ENCODE assay signal across 1 cellular context in the genomic region with DNA sequence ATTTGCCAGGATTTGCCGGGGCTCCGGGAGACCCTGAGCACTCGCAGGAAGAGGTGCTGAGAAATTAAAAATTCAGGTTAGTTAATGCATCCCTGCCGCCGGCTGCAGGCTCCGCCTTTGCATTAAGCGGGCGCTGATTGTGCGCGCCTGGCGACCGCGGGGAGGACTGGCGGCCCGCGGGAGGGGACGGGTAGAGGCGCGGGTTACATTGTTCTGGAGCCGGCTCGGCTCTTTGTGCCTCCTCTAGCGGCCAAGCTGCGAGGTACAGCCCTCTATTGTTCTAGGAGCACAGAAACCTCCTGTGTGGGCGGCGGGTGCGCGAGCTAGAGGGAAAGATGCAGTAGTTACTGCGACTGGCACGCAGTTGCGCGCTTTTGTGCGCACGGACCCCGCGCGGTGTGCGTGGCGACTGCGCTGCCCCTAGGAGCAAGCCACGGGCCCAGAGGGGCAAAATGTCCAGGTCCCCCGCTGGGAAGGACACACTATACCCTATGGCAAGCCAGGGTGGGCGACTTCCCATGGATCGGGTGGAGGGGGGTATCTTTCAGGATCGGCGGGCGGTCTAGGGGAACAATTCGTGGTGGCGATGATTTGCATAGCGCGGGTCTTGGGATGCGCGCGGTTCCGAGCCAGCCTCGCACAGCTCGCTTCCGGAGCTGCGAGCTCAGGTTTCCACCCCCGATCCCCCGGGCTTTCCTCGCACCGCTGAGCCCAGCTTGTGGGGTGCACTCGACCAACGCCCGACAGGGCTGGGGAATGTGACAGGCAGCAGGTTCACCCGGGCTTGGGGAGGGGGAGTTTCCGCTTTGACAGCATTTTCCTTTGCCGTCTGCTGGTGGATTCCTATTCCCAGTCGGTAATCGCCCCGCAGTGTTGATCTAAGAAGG.
A peak's percentile ranks its signal among the peaks of the same experiment; 100 is the strongest.
TF ChIP-seq lines count a peak whose summit lies in the region.

No MANE protein-coding gene starts in this region.

TF ChIP-seq in HepG2, 621 proteins besides CTCF, POLR2A, EP300 and RAD21 (continued from another document and continues in another):
- TF ChIP-seq, protein P1, sequence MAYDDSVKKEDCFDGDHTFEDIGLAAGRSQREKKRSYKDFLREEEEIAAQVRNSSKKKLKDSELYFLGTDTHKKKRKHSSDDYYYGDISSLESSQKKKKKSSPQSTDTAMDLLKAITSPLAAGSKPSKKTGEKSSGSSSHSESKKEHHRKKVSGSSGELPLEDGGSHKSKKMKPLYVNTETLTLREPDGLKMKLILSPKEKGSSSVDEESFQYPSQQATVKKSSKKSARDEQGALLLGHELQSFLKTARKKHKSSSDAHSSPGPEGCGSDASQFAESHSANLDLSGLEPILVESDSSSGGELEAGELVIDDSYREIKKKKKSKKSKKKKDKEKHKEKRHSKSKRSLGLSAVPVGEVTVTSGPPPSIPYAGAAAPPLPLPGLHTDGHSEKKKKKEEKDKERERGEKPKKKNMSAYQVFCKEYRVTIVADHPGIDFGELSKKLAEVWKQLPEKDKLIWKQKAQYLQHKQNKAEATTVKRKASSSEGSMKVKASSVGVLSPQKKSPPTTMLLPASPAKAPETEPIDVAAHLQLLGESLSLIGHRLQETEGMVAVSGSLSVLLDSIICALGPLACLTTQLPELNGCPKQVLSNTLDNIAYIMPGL (CRISPR knock-in tag; IDR thresholded peaks at IDR 0.05; ENCODE audit: borderline replicate concordance in 1 of 2, low read depth in 1 of 2): peak; percentile 90 to 93; a peak in 3 of 4 replicates
- TF ChIP-seq ARID5B (CRISPR knock-in tag; IDR thresholded peaks at IDR 0.05) (peak; percentile 60; the same call in 1 of the 2 replicates), ZSCAN31 (CRISPR knock-in tag; IDR thresholded peaks at IDR 0.05; ENCODE audit: low read depth) (peak; percentile 64; the same call in 1 of the 2 replicates), ZNF280B (CRISPR knock-in tag; IDR thresholded peaks at IDR 0.05; ENCODE audit: borderline replicate concordance) (no peak; the same call in 1 of the 2 replicates), SMAD1 (CRISPR knock-in tag; IDR thresholded peaks at IDR 0.05; ENCODE audit: borderline replicate concordance, low read depth) (no peak), SOX6 (IDR thresholded peaks at IDR 0.05) (no peak), SOX6 (CRISPR knock-in tag; IDR thresholded peaks at IDR 0.05) (peak; percentile 95), FOXO4 (CRISPR knock-in tag; conservative IDR thresholded peaks at IDR 0.05) (0 out of 2 replicates have a peak, but pooled peaks have one; percentile 78), KAT7 (CRISPR knock-in tag; IDR thresholded peaks at IDR 0.05; ENCODE audit: borderline replicate concordance) (peak; percentile 63), HES4 (CRISPR knock-in tag; IDR thresholded peaks at IDR 0.05; ENCODE audit: borderline replicate concordance) (peak; percentile 23; the same call in 1 of the 2 replicates), MLLT10 (CRISPR knock-in tag; IDR thresholded peaks at IDR 0.05) (no peak), ZNF605 (CRISPR knock-in tag; IDR thresholded peaks at IDR 0.05) (0 out of 2 replicates have a peak, but pooled peaks have one; percentile 12), ZNF430 (CRISPR knock-in tag; IDR thresholded peaks at IDR 0.05) (no peak), BATF2 (CRISPR knock-in tag; IDR thresholded peaks at IDR 0.05) (no peak), ZNF431 (CRISPR knock-in tag; IDR thresholded peaks at IDR 0.05; ENCODE audit: borderline replicate concordance, low read depth) (no peak), RXRA (CRISPR knock-in tag; IDR thresholded peaks at IDR 0.05) (0 out of 2 replicates have a peak, but pooled peaks have one; percentile 46), ZNF709 (CRISPR knock-in tag; IDR thresholded peaks at IDR 0.05) (no peak), MBD4 (IDR thresholded peaks at IDR 0.05; ENCODE audit: borderline replicate concordance, low read length) (no peak), TAF1 (CRISPR knock-in tag; IDR thresholded peaks at IDR 0.05) (peak; percentile 28; the same call in 1 of the 2 replicates)
- TF ChIP-seq, protein P2, sequence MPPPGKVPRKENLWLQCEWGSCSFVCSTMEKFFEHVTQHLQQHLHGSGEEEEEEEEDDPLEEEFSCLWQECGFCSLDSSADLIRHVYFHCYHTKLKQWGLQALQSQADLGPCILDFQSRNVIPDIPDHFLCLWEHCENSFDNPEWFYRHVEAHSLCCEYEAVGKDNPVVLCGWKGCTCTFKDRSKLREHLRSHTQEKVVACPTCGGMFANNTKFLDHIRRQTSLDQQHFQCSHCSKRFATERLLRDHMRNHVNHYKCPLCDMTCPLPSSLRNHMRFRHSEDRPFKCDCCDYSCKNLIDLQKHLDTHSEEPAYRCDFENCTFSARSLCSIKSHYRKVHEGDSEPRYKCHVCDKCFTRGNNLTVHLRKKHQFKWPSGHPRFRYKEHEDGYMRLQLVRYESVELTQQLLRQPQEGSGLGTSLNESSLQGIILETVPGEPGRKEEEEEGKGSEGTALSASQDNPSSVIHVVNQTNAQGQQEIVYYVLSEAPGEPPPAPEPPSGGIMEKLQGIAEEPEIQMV (CRISPR knock-in tag; IDR thresholded peaks at IDR 0.05; ENCODE audit: low read depth): peak; percentile 43; the same call in 1 of the 2 replicates
- TF ChIP-seq, protein P3, sequence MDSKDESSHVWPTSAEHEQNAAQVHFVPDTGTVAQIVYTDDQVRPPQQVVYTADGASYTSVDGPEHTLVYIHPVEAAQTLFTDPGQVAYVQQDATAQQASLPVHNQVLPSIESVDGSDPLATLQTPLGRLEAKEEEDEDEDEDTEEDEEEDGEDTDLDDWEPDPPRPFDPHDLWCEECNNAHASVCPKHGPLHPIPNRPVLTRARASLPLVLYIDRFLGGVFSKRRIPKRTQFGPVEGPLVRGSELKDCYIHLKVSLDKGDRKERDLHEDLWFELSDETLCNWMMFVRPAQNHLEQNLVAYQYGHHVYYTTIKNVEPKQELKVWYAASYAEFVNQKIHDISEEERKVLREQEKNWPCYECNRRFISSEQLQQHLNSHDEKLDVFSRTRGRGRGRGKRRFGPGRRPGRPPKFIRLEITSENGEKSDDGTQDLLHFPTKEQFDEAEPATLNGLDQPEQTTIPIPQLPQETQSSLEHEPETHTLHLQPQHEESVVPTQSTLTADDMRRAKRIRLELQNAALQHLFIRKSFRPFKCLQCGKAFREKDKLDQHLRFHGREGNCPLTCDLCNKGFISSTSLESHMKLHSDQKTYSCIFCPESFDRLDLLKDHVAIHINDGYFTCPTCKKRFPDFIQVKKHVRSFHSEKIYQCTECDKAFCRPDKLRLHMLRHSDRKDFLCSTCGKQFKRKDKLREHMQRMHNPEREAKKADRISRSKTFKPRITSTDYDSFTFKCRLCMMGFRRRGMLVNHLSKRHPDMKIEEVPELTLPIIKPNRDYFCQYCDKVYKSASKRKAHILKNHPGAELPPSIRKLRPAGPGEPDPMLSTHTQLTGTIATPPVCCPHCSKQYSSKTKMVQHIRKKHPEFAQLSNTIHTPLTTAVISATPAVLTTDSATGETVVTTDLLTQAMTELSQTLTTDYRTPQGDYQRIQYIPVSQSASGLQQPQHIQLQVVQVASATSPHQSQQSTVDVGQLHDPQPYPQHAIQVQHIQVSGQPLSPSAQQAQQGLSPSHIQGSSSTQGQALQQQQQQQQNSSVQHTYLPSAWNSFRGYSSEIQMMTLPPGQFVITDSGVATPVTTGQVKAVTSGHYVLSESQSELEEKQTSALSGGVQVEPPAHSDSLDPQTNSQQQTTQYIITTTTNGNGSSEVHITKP (CRISPR knock-in tag; IDR thresholded peaks at IDR 0.05; ENCODE audit: low read depth): no peak
- TF ChIP-seq, protein P4, sequence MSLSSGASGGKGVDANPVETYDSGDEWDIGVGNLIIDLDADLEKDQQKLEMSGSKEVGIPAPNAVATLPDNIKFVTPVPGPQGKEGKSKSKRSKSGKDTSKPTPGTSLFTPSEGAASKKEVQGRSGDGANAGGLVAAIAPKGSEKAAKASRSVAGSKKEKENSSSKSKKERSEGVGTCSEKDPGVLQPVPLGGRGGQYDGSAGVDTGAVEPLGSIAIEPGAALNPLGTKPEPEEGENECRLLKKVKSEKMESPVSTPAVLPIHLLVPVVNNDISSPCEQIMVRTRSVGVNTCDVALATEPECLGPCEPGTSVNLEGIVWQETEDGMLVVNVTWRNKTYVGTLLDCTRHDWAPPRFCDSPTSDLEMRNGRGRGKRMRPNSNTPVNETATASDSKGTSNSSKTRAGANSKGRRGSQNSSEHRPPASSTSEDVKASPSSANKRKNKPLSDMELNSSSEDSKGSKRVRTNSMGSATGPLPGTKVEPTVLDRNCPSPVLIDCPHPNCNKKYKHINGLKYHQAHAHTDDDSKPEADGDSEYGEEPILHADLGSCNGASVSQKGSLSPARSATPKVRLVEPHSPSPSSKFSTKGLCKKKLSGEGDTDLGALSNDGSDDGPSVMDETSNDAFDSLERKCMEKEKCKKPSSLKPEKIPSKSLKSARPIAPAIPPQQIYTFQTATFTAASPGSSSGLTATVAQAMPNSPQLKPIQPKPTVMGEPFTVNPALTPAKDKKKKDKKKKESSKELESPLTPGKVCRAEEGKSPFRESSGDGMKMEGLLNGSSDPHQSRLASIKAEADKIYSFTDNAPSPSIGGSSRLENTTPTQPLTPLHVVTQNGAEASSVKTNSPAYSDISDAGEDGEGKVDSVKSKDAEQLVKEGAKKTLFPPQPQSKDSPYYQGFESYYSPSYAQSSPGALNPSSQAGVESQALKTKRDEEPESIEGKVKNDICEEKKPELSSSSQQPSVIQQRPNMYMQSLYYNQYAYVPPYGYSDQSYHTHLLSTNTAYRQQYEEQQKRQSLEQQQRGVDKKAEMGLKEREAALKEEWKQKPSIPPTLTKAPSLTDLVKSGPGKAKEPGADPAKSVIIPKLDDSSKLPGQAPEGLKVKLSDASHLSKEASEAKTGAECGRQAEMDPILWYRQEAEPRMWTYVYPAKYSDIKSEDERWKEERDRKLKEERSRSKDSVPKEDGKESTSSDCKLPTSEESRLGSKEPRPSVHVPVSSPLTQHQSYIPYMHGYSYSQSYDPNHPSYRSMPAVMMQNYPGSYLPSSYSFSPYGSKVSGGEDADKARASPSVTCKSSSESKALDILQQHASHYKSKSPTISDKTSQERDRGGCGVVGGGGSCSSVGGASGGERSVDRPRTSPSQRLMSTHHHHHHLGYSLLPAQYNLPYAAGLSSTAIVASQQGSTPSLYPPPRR (CRISPR knock-in tag; IDR thresholded peaks at IDR 0.05; ENCODE audit: borderline replicate concordance): peak; percentile 17; the same call in 1 of the 2 replicates
- TF ChIP-seq, protein P5, sequence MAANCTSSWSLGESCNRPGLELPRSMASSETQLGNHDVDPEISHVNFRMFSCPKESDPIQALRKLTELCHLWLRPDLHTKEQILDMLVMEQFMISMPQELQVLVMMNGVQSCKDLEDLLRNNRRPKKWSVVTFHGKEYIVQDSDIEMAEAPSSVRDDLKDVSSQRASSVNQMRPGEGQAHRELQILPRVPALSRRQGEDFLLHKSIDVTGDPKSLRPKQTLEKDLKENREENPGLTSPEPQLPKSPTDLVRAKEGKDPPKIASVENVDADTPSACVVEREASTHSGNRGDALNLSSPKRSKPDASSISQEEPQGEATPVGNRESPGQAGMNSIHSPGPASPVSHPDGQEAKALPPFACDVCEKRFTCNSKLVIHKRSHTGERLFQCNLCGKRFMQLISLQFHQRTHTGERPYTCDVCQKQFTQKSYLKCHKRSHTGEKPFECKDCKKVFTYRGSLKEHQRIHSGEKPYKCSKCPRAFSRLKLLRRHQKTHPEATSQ (CRISPR knock-in tag; IDR thresholded peaks at IDR 0.05; ENCODE audit: borderline replicate concordance): no peak
